In genomic region chr11:72724851-72725730, GRCh38 we compare ENCODE assay signal across 1 cellular context.
TF ChIP-seq lines count a peak whose summit lies in the region.

No MANE protein-coding gene starts in this region.

TF ChIP-seq in K562, 482 proteins besides CTCF, POLR2A, EP300 and RAD21 (continued from another document and continues in another):
- TF ChIP-seq NFRKB (IDR thresholded peaks at IDR 0.05; ENCODE audit: low read depth) (no peak), SAFB2 (IDR thresholded peaks at IDR 0.05; ENCODE audit: borderline replicate concordance, low read depth, low read length, severe bottlenecking) (no peak), HOMEZ (CRISPR knock-in tag; IDR thresholded peaks at IDR 0.05) (no peak), IRF9 (tag; IDR thresholded peaks at IDR 0.05) (no peak), ZNF586 (CRISPR knock-in tag; conservative IDR thresholded peaks at IDR 0.05) (no peak), KLF13 (tag; IDR thresholded peaks at IDR 0.05; ENCODE audit: borderline replicate concordance, low read depth) (no peak), RBM17 (IDR thresholded peaks at IDR 0.05; ENCODE audit: borderline replicate concordance, low read depth, low read length) (no peak), XRCC4 (IDR thresholded peaks at IDR 0.05; ENCODE audit: extremely low read depth, insufficient read depth, insufficient read length) (no peak), PTBP1 (IDR thresholded peaks at IDR 0.05; ENCODE audit: low read depth, low read length) (0 out of 2 replicates have a peak, but pooled peaks have one; percentile 67), ILK (tag; IDR thresholded peaks at IDR 0.05; ENCODE audit: borderline replicate concordance, low read depth) (no peak), PYGO2 (tag; IDR thresholded peaks at IDR 0.05) (no peak), MBD2 (IDR thresholded peaks at IDR 0.05; ENCODE audit: borderline replicate concordance, low read depth) (no peak), GTF2F1 (IDR thresholded peaks at IDR 0.05; ENCODE audit: low read depth, low read length) (no peak), NFATC3 (IDR thresholded peaks at IDR 0.05) (no peak), XRCC3 (IDR thresholded peaks at IDR 0.05) (no peak), RERE (CRISPR knock-in tag; IDR thresholded peaks at IDR 0.05; ENCODE audit: borderline replicate concordance) (no peak), JUND (IDR thresholded peaks at IDR 0.05; ENCODE audit: borderline replicate concordance, low read depth, low read length) (0 out of 2 replicates have a peak, but pooled peaks have one; percentile 41), JUND (tag; IDR thresholded peaks at IDR 0.05; ENCODE audit: borderline replicate concordance, low read depth, low read length) (no peak; the same call in 2 of the 3 replicates), SIX5 (IDR thresholded peaks at IDR 0.05; ENCODE audit: borderline replicate concordance in 1 of 2, insufficient read depth in 1 of 2, low read depth in 1 of 2, low read length in 2 of 2) (no peak), TCF3 (CRISPR knock-in tag; IDR thresholded peaks at IDR 0.05) (no peak), ZNF165 (CRISPR knock-in tag; IDR thresholded peaks at IDR 0.05; ENCODE audit: borderline replicate concordance) (no peak), MAZ (CRISPR knock-in tag; conservative IDR thresholded peaks at IDR 0.05 in 1 of 2, IDR thresholded peaks at IDR 0.05 in 1 of 2) (peak in 1 of 2 experiments; percentile 54; a peak in 1 of 4 replicates), NRF1 (conservative IDR thresholded peaks at IDR 0.05 in 1 of 2, IDR thresholded peaks at IDR 0.05 in 1 of 2) (peak in 1 of 2 experiments; percentile 38; a peak in 1 of 4 replicates), RBM22 (IDR thresholded peaks at IDR 0.05; ENCODE audit: low read depth, low read length, poor library complexity, severe bottlenecking) (no peak), ASH1L (IDR thresholded peaks at IDR 0.05; ENCODE audit: borderline replicate concordance, low read depth, partially characterized antibody) (no peak), ZNF324 (CRISPR knock-in tag; IDR thresholded peaks at IDR 0.05) (no peak), RUNX1 (IDR thresholded peaks at IDR 0.05; ENCODE audit: low read depth) (no peak), POU5F1 (IDR thresholded peaks at IDR 0.05; ENCODE audit: borderline replicate concordance, low read depth, low read length, partially characterized antibody) (no peak), POLR3A (IDR thresholded peaks at IDR 0.05; ENCODE audit: borderline replicate concordance, extremely low read depth, insufficient read depth, insufficient read length) (no peak), ARHGAP35 (IDR thresholded peaks at IDR 0.05; ENCODE audit: partially characterized antibody) (no peak), ERF (CRISPR knock-in tag; IDR thresholded peaks at IDR 0.05) (no peak), ZNF707 (CRISPR knock-in tag; conservative IDR thresholded peaks at IDR 0.05) (no peak), ELK3 (CRISPR knock-in tag; IDR thresholded peaks at IDR 0.05) (no peak), PHB (CRISPR knock-in tag; IDR thresholded peaks at IDR 0.05) (no peak), CGGBP1 (CRISPR knock-in tag; IDR thresholded peaks at IDR 0.05) (no peak), ZNF518B (CRISPR knock-in tag; IDR thresholded peaks at IDR 0.05) (no peak), STAG1 (CRISPR knock-in tag; IDR thresholded peaks at IDR 0.05; ENCODE audit: borderline replicate concordance) (peak; percentile 47; the same call in 1 of the 2 replicates), WHSC1 (IDR thresholded peaks at IDR 0.05; ENCODE audit: low read length) (no peak), ZNF140 (CRISPR knock-in tag; IDR thresholded peaks at IDR 0.05) (no peak), SPI1 (IDR thresholded peaks at IDR 0.05; ENCODE audit: borderline replicate concordance, low read depth, low read length) (no peak), L3MBTL2 (IDR thresholded peaks at IDR 0.05) (no peak), DDX20 (tag; IDR thresholded peaks at IDR 0.05; ENCODE audit: low read depth) (no peak), TEAD4 (IDR thresholded peaks at IDR 0.05; ENCODE audit: low read length) (0 out of 2 replicates have a peak, but pooled peaks have one; percentile 28), TEAD4 (CRISPR knock-in tag; IDR thresholded peaks at IDR 0.05; ENCODE audit: borderline replicate concordance) (no peak), ZNF583 (CRISPR knock-in tag; IDR thresholded peaks at IDR 0.05) (no peak), IFI16 (CRISPR knock-in tag; IDR thresholded peaks at IDR 0.05) (no peak), ZNF668 (CRISPR knock-in tag; IDR thresholded peaks at IDR 0.05) (no peak), HDAC1 (IDR thresholded peaks at IDR 0.05) (no peak), SMAD3 (CRISPR knock-in tag; conservative IDR thresholded peaks at IDR 0.05) (no peak), RB1 (IDR thresholded peaks at IDR 0.05; ENCODE audit: low read depth) (peak; percentile 52; the same call in 1 of the 2 replicates), ARID3A (IDR thresholded peaks at IDR 0.05; ENCODE audit: borderline replicate concordance, low read depth, low read length) (no peak), HINFP (tag; conservative IDR thresholded peaks at IDR 0.05; ENCODE audit: low read depth) (no peak), OTX1 (CRISPR knock-in tag; IDR thresholded peaks at IDR 0.05) (no peak), ZNF134 (CRISPR knock-in tag; conservative IDR thresholded peaks at IDR 0.05) (no peak)
